ENCODE assay signal across 9 cellular contexts in the genomic region with DNA sequence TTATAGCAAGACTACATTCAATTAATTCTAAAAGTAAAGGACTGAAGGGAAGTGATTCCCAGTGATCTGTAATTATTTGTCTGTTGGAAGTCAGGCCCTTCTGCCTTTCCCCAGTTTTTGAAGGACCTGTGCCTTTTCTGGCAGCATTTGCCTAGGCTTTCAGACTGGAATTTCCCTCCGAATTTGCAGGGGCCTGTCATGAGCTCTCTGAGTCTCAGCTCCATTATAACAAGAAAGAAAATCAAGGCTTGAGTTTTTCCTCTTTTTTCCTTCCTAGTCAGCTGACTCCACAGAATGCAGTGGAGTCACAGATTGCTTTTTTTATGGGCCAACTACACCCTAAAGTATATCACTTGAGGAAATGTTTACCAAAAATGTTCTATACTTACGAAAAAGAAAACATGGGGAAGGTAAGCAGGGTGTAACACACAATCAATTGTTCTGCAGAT.
DNase-seq lines count a peak whose midpoint lies in the region; ATAC-seq and TF ChIP-seq lines count a peak whose summit lies in the region.
"Had no signal": no experiment of that assay in that cellular context is flagged by ENCODE, and none has a peak within 500 bp of the region (broad histone marks: within the 10 kb centered on the region; RNA-seq: fewer than 3 reads in every experiment).

No MANE protein-coding gene starts in this region.

- peak overlapping the region; percentile 77 for H3K4me3 ChIP-seq in iPS-15b (ENCODE audit: low read depth, low read length)

- H3K4me1 ChIP-seq in iPS-15b (ENCODE audit: control insufficient read depth, insufficient read depth, low read length) = peaks cover 11% of the 10 kb centered on the region

- H3K36me3 ChIP-seq in iPS-15b (ENCODE audit: control insufficient read depth, insufficient read depth, low read length) = no peaks in the 10 kb centered on the region

- no peak for ATAC-seq in stimulated activated memory B cell treated with anti-CD40 and anti-IgM and Interleukin-4, amounts not matched to agents 10 μg/mL and 1 μg/mL and 100 μg/mL, for 72 hours
- ATAC-seq in HG03439 (IDR thresholded peaks at IDR 0.05; ENCODE audit: unreplicated experiment) = no peak

- H3K36me3 Mint-ChIP-seq in stimulated activated memory B cell treated with anti-CD40 and anti-IgM and Interleukin-4, amounts not matched to agents 10 μg/mL and 1 μg/mL and 100 μg/mL, for 72 hours = no peaks in the 10 kb centered on the region

- no peaks in the 10 kb centered on the region for H3K9me3 ChIP-seq in iPS-15b (ENCODE audit: control insufficient read depth, insufficient read depth, low read length)

- peak overlapping the region; percentile 84 for H3K27ac ChIP-seq in VCaP

- H3K27ac Mint-ChIP-seq in stimulated activated memory B cell treated with anti-CD40 and anti-IgM and Interleukin-4, amounts not matched to agents 10 μg/mL and 1 μg/mL and 100 μg/mL, for 72 hours = no peak overlapping the region

- no peak for TF ChIP-seq CTCF in VCaP (conservative IDR thresholded peaks at IDR 0.05)

- H3K4me3 Mint-ChIP-seq in stimulated activated memory B cell treated with anti-CD40 and anti-IgM and Interleukin-4, amounts not matched to agents 10 μg/mL and 1 μg/mL and 100 μg/mL, for 72 hours = peak overlapping the region; percentile 54

- peaks cover 55% of the 10 kb centered on the region for H3K27me3 ChIP-seq in iPS-15b (ENCODE audit: control insufficient read depth, insufficient read depth, low read length)

- in situ Hi-C loops in KBM-7 (cut with MboI; ENCODE audit: low pct_unique_long_range_greater_than_20kb, low sequenced_read_pairs) = no loop called here

- H3K9me3 Mint-ChIP-seq in stimulated activated memory B cell treated with anti-CD40 and anti-IgM and Interleukin-4, amounts not matched to agents 10 μg/mL and 1 μg/mL and 100 μg/mL, for 72 hours = no peaks in the 10 kb centered on the region

- no peak overlapping the region for H3K9ac ChIP-seq in iPS-15b (ENCODE audit: low read depth, low read length)

- DNase-seq in NCI-H2081 (lab: John Stamatoyannopoulos, UW) = peak; percentile 11 to 27
- DNase-seq in NCI-H2081 treated with DMSO at 0.1 percent for 48 hours (lab: John Stamatoyannopoulos, UW) = no peak
- DNase-seq in KBM-7 = no peak
- DNase-seq in stimulated activated CD4-positive, alpha-beta T cell treated with anti-CD3 and anti-CD28 coated beads, Interleukin-4, amount 100 ng/mL, for 1 hour = no peak
- DNase-seq: NCI-H187 had no signal

- peaks cover 11% of the 10 kb centered on the region for H3K4me1 Mint-ChIP-seq in stimulated activated memory B cell treated with anti-CD40 and anti-IgM and Interleukin-4, amounts not matched to agents 10 μg/mL and 1 μg/mL and 100 μg/mL, for 72 hours

- H3K27me3 Mint-ChIP-seq in stimulated activated memory B cell treated with anti-CD40 and anti-IgM and Interleukin-4, amounts not matched to agents 10 μg/mL and 1 μg/mL and 100 μg/mL, for 72 hours = peaks cover 41% of the 10 kb centered on the region

Comparison
In these comparisons a context has a peak if more than half of its experiments do, and no peak if none do; other contexts are left out.
1. DNase-seq: peak in NCI-H2081 (2 of 2); none in NCI-H2081 treated with DMSO at 0.1 percent for 48 hours (single experiment), KBM-7 (single experiment) and stimulated activated CD4-positive, alpha-beta T cell treated with anti-CD3 and anti-CD28 coated beads, Interleukin-4, amount 100 ng/mL, for 1 hour (single experiment).